Comparison of ENCODE assay signal across 22 cellular contexts in genomic region chr9:316382-316965, GRCh38.
A peak's percentile ranks its signal among the peaks of the same experiment; 100 is the strongest.
DNase-seq lines count a peak whose midpoint lies in the region; ATAC-seq and TF ChIP-seq lines count a peak whose summit lies in the region.
"Had no signal": no experiment of that assay in that cellular context is flagged by ENCODE, and none has a peak within 500 bp of the region (broad histone marks: within the 10 kb centered on the region; RNA-seq: fewer than 3 reads in every experiment).

No MANE protein-coding gene starts in this region.

- no peaks in the 10 kb centered on the region for H3K79me2 ChIP-seq in Loucy (ENCODE audit: insufficient read depth, low read length)

- no peak for ATAC-seq in HG03571 (IDR thresholded peaks at IDR 0.05; ENCODE audit: unreplicated experiment)
- ATAC-seq: lower lobe of right lung; psoas muscle; stimulated activated naive B cell treated with anti-CD40 and anti-IgM and Interleukin-4, amounts not matched to agents 10 μg/mL and 1 μg/mL and 100 μg/mL, for 72 hours had no signal

- H3K27me3 ChIP-seq in Loucy (ENCODE audit: insufficient read depth, low read length, poor library complexity, severe bottlenecking) (no peaks in the 10 kb centered on the region), neutrophil (no peaks in the 10 kb centered on the region), esophagus squamous epithelium (no peaks in the 10 kb centered on the region)
- H3K27me3 ChIP-seq: tibial nerve had no signal

- no peaks in the 10 kb centered on the region for H3K9me3 ChIP-seq in Loucy (ENCODE audit: insufficient read depth, low read depth, low read length)
- H3K9me3 ChIP-seq in neutrophil, result no peaks in the 10 kb centered on the region
- no peaks in the 10 kb centered on the region for H3K9me3 ChIP-seq in esophagus squamous epithelium
- H3K9me3 ChIP-seq: HAP-1, lower lobe of right lung, psoas muscle, tibial nerve had no signal

- 68 to 73% methylated on average over 2 of the region's 2 CpGs for WGBS in esophagus squamous epithelium, 2 donors

- peaks cover 82% of the 10 kb centered on the region for H3K36me3 ChIP-seq in Loucy (ENCODE audit: insufficient read depth, low read length)
- H3K36me3 ChIP-seq in neutrophil, result peaks cover 88% of the 10 kb centered on the region
- H3K36me3 ChIP-seq in esophagus squamous epithelium, result peaks cover 0 to 68% (median 0%) of the 10 kb centered on the region in 3 donors
- H3K36me3 ChIP-seq: HAP-1, tibial nerve had no signal

- H4K20me1 ChIP-seq in Loucy (ENCODE audit: insufficient read depth, low read length, poor library complexity, severe bottlenecking), result no peaks in the 10 kb centered on the region

- H3K4me1 ChIP-seq in Loucy (ENCODE audit: insufficient read depth, low read length, poor library complexity, severe bottlenecking) (peaks cover 6% of the 10 kb centered on the region), neutrophil (ENCODE audit: control insufficient read depth in 1 of 2, insufficient read depth in 1 of 2, low read depth in 1 of 2, low read length in 1 of 2) (peaks cover 32 to 33% of the 10 kb centered on the region in 2 experiments), esophagus squamous epithelium (no peaks in the 10 kb centered on the region)
- H3K4me1 ChIP-seq: lower lobe of right lung, psoas muscle, tibial nerve had no signal

- H3K4me3 ChIP-seq in Loucy (ENCODE audit: low read length, poor library complexity, severe bottlenecking) (no peak overlapping the region), neutrophil (ENCODE audit: low read depth in 1 of 2, low read length in 1 of 2) (no peak overlapping the region), esophagus squamous epithelium (no peak overlapping the region)
- H3K4me3 ChIP-seq: HAP-1, lower lobe of right lung, psoas muscle, tibial nerve had no signal

- H3K27ac ChIP-seq in neutrophil, result peak overlapping the region; percentile 81
- H3K27ac ChIP-seq in esophagus squamous epithelium, result no peak overlapping the region
- H3K27ac ChIP-seq: lower lobe of right lung, psoas muscle, tibial nerve had no signal

- no peaks in the 10 kb centered on the region for H3F3A ChIP-seq in Loucy (ENCODE audit: low read depth)

- H2AFZ ChIP-seq in Loucy (ENCODE audit: low read length), result no peak overlapping the region

- intact Hi-C loops in esophagus squamous epithelium (cut with DNase I), result no loop called here

- DNase-seq in NCI-H2171 treated with DMSO at 0.1 percent for 48 hours (lab: John Stamatoyannopoulos, UW) (peak; percentile 22), NCI-H2171 (lab: John Stamatoyannopoulos, UW) (no peak), dermis blood vessel endothelial cell (peak; percentile 40), iPS-NIHi7 (ENCODE audit: extremely low spot score) (no peak), esophagus squamous epithelium (lab: John Stamatoyannopoulos, UW) (no peak)
- DNase-seq: activated CD4-positive, alpha-beta T cell treated with anti-CD3 and anti-CD28 coated beads for 1 hour; activated naive CD4-positive, alpha-beta T cell treated with anti-CD3 and anti-CD28 coated beads, Interleukin-2, amount 10 ng/mL, durations not matched to agents 7 days and 5 days; CD4-positive, CD25-positive, alpha-beta regulatory T cell; DMS53; immature natural killer cell; KG1; lower lobe of right lung; naive B cell; NCI-H1436 treated with DMSO at 0.1 percent for 48 hours; psoas muscle; SHP77; stimulated activated naive B cell treated with anti-CD40 and anti-IgM and Interleukin-4, amounts not matched to agents 10 μg/mL and 1 μg/mL and 100 μg/mL, for 72 hours had no signal

- H3K9me2 ChIP-seq in Loucy (replicated peaks; ENCODE audit: low read depth, low read length), result no peaks in the 10 kb centered on the region

- peak overlapping the region; percentile 1 for H3K4me2 ChIP-seq in Loucy (ENCODE audit: low read depth, low read length, poor library complexity, severe bottlenecking)

- H3K9ac ChIP-seq in Loucy (ENCODE audit: low read depth, low read length, poor library complexity, severe bottlenecking), result no peak overlapping the region

- TF ChIP-seq POLR2A in esophagus squamous epithelium (IDR thresholded peaks at IDR 0.05), result no peak

- TF ChIP-seq CTCF in Loucy (conservative IDR thresholded peaks at IDR 0.05; ENCODE audit: low read length) (peak; percentile 57), neutrophil (IDR thresholded peaks at IDR 0.05) (no peak), esophagus squamous epithelium (IDR thresholded peaks at IDR 0.05) (peak in 1 of 6 experiments; percentile 23)

Comparison
In these comparisons a context has a peak if more than half of its experiments do, and no peak if none do; other contexts are left out.
1. DNase-seq: peak in NCI-H2171 treated with DMSO at 0.1 percent for 48 hours (single experiment) and dermis blood vessel endothelial cell (single experiment); none in NCI-H2171 (single experiment), iPS-NIHi7 (single experiment) and esophagus squamous epithelium (single experiment).